ENCODE assay signal across 12 cellular contexts in the genomic region with DNA sequence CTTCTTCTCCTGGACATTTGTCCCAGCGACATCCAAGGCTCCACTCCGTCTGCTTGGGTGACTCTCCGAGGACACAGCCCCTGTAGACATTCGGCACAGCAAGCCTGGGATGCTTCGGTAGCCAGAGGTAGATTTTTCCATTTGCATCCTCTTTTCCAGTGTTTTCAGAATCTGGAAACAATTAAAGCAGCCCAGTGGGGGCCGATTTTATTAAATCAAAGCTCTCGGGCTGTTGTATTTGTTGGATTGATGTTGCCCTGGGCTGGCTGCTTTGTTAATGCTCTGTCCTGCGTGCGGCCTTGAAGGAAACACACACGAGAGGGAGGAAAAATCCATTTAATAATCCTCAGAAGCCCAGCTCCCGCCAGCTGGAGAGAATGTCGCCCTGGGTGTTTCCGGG.
"Had no signal": no experiment of that assay in that cellular context is flagged by ENCODE, and none has a peak within 500 bp of the region (broad histone marks: within the 10 kb centered on the region; RNA-seq: fewer than 3 reads in every experiment).

No MANE protein-coding gene starts in this region.

- H3K4me1 Mint-ChIP-seq: activated CD4-positive, alpha-beta T cell treated with anti-CD3 and anti-CD28 coated beads for 36 hours; activated naive CD8-positive, alpha-beta T cell treated with anti-CD3 and anti-CD28 coated beads, Interleukin-2, amount 50 U/mL, for 24 hours; naive thymus-derived CD4-positive, alpha-beta T cell had no signal

- H3K27me3 ChIP-seq: upper lobe of right lung had no signal

- H3K36me3 Mint-ChIP-seq: naive thymus-derived CD4-positive, alpha-beta T cell had no signal

- DNase-seq: activated CD4-positive, alpha-beta T cell treated with anti-CD3 and anti-CD28 coated beads for 36 hours; activated CD8-positive, alpha-beta memory T cell treated with anti-CD3 and anti-CD28 coated beads, Interleukin-2, amount 50 U/mL, for 48 hours; activated CD8-positive, alpha-beta T cell treated with anti-CD3 and anti-CD28 coated beads, Interleukin-2, amount 10 ng/mL, durations not matched to agents 7 days and 5 days; activated naive CD8-positive, alpha-beta T cell treated with anti-CD3 and anti-CD28 coated beads, Interleukin-2, amount 50 U/mL, for 24 hours; effector memory CD4-positive, alpha-beta T cell; erythroblast; left cardiac atrium; naive thymus-derived CD4-positive, alpha-beta T cell; stimulated activated CD4-positive, alpha-beta T cell treated with anti-CD3 and anti-CD28 coated beads, Interleukin-2, amount 100 ng/mL, for 48 hours; stimulated activated naive CD4-positive, alpha-beta T cell treated with Interleukin-2 at 50 U/mL for 16 hours; T-helper 9 cell; upper lobe of right lung had no signal

- H3K4me3 Mint-ChIP-seq: activated CD4-positive, alpha-beta T cell treated with anti-CD3 and anti-CD28 coated beads for 36 hours; activated CD8-positive, alpha-beta T cell treated with anti-CD3 and anti-CD28 coated beads, Interleukin-2, amount 10 ng/mL, durations not matched to agents 7 days and 5 days; activated naive CD8-positive, alpha-beta T cell treated with anti-CD3 and anti-CD28 coated beads, Interleukin-2, amount 50 U/mL, for 24 hours; naive thymus-derived CD4-positive, alpha-beta T cell had no signal

- H3K9me3 ChIP-seq: upper lobe of right lung had no signal

- H3K9me3 Mint-ChIP-seq: activated naive CD8-positive, alpha-beta T cell treated with anti-CD3 and anti-CD28 coated beads, Interleukin-2, amount 50 U/mL, for 24 hours; naive thymus-derived CD4-positive, alpha-beta T cell had no signal

- H3K27ac ChIP-seq: upper lobe of right lung had no signal

- H3K4me1 ChIP-seq: upper lobe of right lung had no signal

- H3K4me3 ChIP-seq: upper lobe of right lung had no signal

- H3K36me3 ChIP-seq: upper lobe of right lung had no signal

- ATAC-seq: activated CD4-positive, alpha-beta T cell treated with anti-CD3 and anti-CD28 coated beads for 36 hours; activated CD8-positive, alpha-beta T cell treated with anti-CD3 and anti-CD28 coated beads, Interleukin-2, amount 10 ng/mL, durations not matched to agents 7 days and 5 days; activated naive CD8-positive, alpha-beta T cell treated with anti-CD3 and anti-CD28 coated beads, Interleukin-2, amount 50 U/mL, for 24 hours; left cardiac atrium; naive thymus-derived CD4-positive, alpha-beta T cell; upper lobe of right lung had no signal

- H3K27ac Mint-ChIP-seq: activated CD4-positive, alpha-beta T cell treated with anti-CD3 and anti-CD28 coated beads for 36 hours; activated CD8-positive, alpha-beta T cell treated with anti-CD3 and anti-CD28 coated beads, Interleukin-2, amount 10 ng/mL, durations not matched to agents 7 days and 5 days; activated naive CD8-positive, alpha-beta T cell treated with anti-CD3 and anti-CD28 coated beads, Interleukin-2, amount 50 U/mL, for 24 hours; naive thymus-derived CD4-positive, alpha-beta T cell had no signal
